ENCODE assay signal across 8 cellular contexts in the genomic region with DNA sequence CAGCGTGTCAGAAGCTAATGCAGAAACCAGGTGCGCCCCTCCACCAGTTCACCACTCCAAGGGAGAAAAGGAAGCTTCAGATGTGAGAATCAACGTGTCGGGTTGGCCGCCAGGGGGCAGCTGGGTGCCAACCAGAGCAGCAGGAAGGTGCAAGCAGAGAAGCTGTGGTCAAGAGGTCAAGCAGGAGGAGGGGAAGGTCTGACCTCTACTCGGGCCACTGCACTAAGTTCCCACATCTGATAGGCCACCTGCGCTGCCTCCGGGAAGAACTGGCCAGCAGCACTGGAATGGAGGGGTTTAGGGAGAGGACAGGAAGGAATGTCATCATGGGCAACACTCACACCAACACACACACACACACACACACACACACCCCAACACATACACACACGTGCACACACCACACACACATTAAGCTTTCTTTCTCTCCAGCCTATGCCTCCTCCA. TPM values are rescaled to one million over a fixed set of nuclear protein-coding genes. Genes with fewer than 3 reads are reported as not detected.
DNase-seq lines count a peak whose midpoint lies in the region; ATAC-seq, FAIRE-seq and TF ChIP-seq lines count a peak whose summit lies in the region.

No MANE protein-coding gene starts in this region.

- ATAC-seq in GM12878 (peak; percentile 65), HG03039 (IDR thresholded peaks at IDR 0.05; ENCODE audit: unreplicated experiment) (no peak)

- TF ChIP-seq EP300 in GM12878 (IDR thresholded peaks at IDR 0.05; ENCODE audit: borderline replicate concordance in 1 of 2, control insufficient read depth in 1 of 2, low read depth in 2 of 2, low read length in 2 of 2), result no peak

- H3K9me3 ChIP-seq in GM12878 (replicated peaks; ENCODE audit: control insufficient read depth, insufficient read depth, low read length) (no peaks in the 10 kb centered on the region), iPS DF 6.9 (ENCODE audit: control insufficient read depth, insufficient read depth, low read length) (no peaks in the 10 kb centered on the region)

- TF ChIP-seq POLR2A in GM12878 (IDR thresholded peaks at IDR 0.05; ENCODE audit: low read depth, low read length), result peak; percentile 50; the same call in 1 of the 2 replicates

- peak; percentile 83 for FAIRE-seq in GM12878 (lab: Jason Lieb, UNC)

- peaks cover 33% of the 10 kb centered on the region for H3K79me2 ChIP-seq in GM12878 (ENCODE audit: control insufficient read depth, insufficient read depth, low read length)

- peak overlapping the region; percentile 75 for H3K27ac ChIP-seq in GM12878 (ENCODE audit: control insufficient read depth, insufficient read depth)
- H3K27ac ChIP-seq in iPS DF 6.9 (ENCODE audit: low read length), result no peak overlapping the region

- H2AFZ ChIP-seq in GM12878 (ENCODE audit: control insufficient read depth, low read depth, low read length), result no peak overlapping the region

- peak overlapping the region; percentile 42; the same call in 1 of the 2 replicates for H3K9ac ChIP-seq in GM12878 (ENCODE audit: control insufficient read depth, insufficient read depth, low read length)

- SMC1A ChIA-PET in GM12878 (lab: Charles Lee; ENCODE audit: uncharacterized antibody, unreplicated experiment), result interaction anchor here (0.7 to 31.5 kb wide), 37 partner anchors 9 to 326 kb away, joined by 3 to 1132 read pairs (median 5); a partner anchor contains a TSS

- peak; percentile 84 to 92 (median 87) for TF ChIP-seq CTCF in GM12878 (IDR thresholded peaks at IDR 0.05 in 2 of 3, conservative IDR thresholded peaks at IDR 0.05 in 1 of 3; ENCODE audit: control insufficient read depth in 2 of 3, extremely low read depth in 1 of 3, insufficient read depth in 1 of 3, low read depth in 3 of 3, low read length in 3 of 3)

- peaks cover 59 to 65% of the 10 kb centered on the region in 2 experiments for H3K36me3 ChIP-seq in GM12878 (ENCODE audit: control insufficient read depth in 2 of 2, insufficient read depth in 2 of 2, low read length in 1 of 2)
- H3K36me3 ChIP-seq in iPS DF 6.9 (ENCODE audit: control insufficient read depth, insufficient read depth, low read length), result peaks cover 9% of the 10 kb centered on the region

- H3K27me3 ChIP-seq in GM12878 (replicated peaks in 1 of 2; ENCODE audit: control insufficient read depth in 2 of 2, insufficient read depth in 2 of 2, low read length in 1 of 2) (no peaks in the 10 kb centered on the region), iPS DF 6.9 (ENCODE audit: control insufficient read depth, insufficient read depth, low read length) (no peaks in the 10 kb centered on the region; the same call in 1 of the 2 replicates)

- BruUV-seq in GM12878 (replicated peaks; lab: Mats Ljungman, UMichigan), result no TSS peak

- RAD21 ChIA-PET in GM12878 (lab: Charles Lee; ENCODE audit: unreplicated experiment), result interaction anchor here (0.7 to 12.4 kb wide), 30 partner anchors 10 to 190 kb away, joined by 3 to 306 read pairs (median 12); a partner anchor contains a TSS

- POLR2A ChIA-PET in GM12878 (lab: Charles Lee), result interaction anchor here (1.0 to 12.3 kb wide), 19 partner anchors 11 to 112 kb away, joined by 3 to 153 read pairs (median 7); a partner anchor contains a TSS

- CTCF ChIA-PET in GM12878 (lab: Yijun Ruan, JAX), result interaction anchor here (0.6 to 26.4 kb wide), 42 partner anchors 11 to 425 kb away, joined by 3 to 1107 read pairs (median 6); a partner anchor contains a TSS

- peak overlapping the region; percentile 53 for H3K4me2 ChIP-seq in GM12878 (ENCODE audit: control insufficient read depth, insufficient read depth)

- no peak overlapping the region for H3K4me3 ChIP-seq in GM12878
- H3K4me3 ChIP-seq in iPS DF 6.9 (ENCODE audit: low read length), result no peak overlapping the region

- intact Hi-C loops in GM12878 (cut with micrococcal nuclease; ENCODE audit: unreplicated experiment), result loop anchor here (1.0 to 5.0 kb wide), 5 partner anchors 30 to 191 kb away; no protein-coding TSS in a partner anchor

- WGBS in GM12878 (ENCODE audit: insufficient coverage, insufficient replicate concordance, low lambda C conversion rate, missing lambda C conversion rate), result under 1% methylated on average over 8 of the region's 9 CpGs
- WGBS in iPS DF 6.9 (ENCODE audit: insufficient coverage, insufficient read length), result no CpG with 5 or more reads among the region's 9 CpGs

- DNase-seq in Ammon's horn (ENCODE audit: low spot score) (peak; percentile 83), GM19238 (ENCODE audit: insufficient read length, low spot score) (peak; percentile 58), LoVo (ENCODE audit: low spot score) (peak; percentile 64), T1000 (lab: John Stamatoyannopoulos, UW) (peak; percentile 12), GM12878 (ENCODE audit: low read depth, low spot score) (peak; percentile 66), iPS DF 6.9 (ENCODE audit: low read depth, low spot score) (peak; percentile 25)
- DNase-seq in stimulated activated CD4-positive, alpha-beta T cell treated with anti-CD3 and anti-CD28 coated beads, Interleukin-12 subunit alpha, Interleukin-12 subunit beta, amount 100 ng/mL, for 4 hours, result peak; percentile 66

- in situ Hi-C loops in GM12878 (cut with MboI), result no loop called here

- no peaks in the 10 kb centered on the region for H4K20me1 ChIP-seq in GM12878 (ENCODE audit: control insufficient read depth, insufficient read depth)

- H3K4me1 ChIP-seq in GM12878 (ENCODE audit: control insufficient read depth, insufficient read depth, low read length), result peaks cover 65% of the 10 kb centered on the region
- no peaks in the 10 kb centered on the region for H3K4me1 ChIP-seq in iPS DF 6.9 (ENCODE audit: control insufficient read depth, insufficient read depth, low read length)

- peak; percentile 93 for TF ChIP-seq RAD21 in GM12878 (IDR thresholded peaks at IDR 0.05; ENCODE audit: insufficient read depth, low read depth, low read length)

TF ChIP-seq in GM12878, 131 proteins besides CTCF, POLR2A, EP300 and RAD21 (continues in another document):
- TF ChIP-seq ZNF217 (IDR thresholded peaks at IDR 0.05) (no peak), CBX3 (IDR thresholded peaks at IDR 0.05; ENCODE audit: borderline replicate concordance, low read depth) (no peak)
- TF ChIP-seq, protein P1, sequence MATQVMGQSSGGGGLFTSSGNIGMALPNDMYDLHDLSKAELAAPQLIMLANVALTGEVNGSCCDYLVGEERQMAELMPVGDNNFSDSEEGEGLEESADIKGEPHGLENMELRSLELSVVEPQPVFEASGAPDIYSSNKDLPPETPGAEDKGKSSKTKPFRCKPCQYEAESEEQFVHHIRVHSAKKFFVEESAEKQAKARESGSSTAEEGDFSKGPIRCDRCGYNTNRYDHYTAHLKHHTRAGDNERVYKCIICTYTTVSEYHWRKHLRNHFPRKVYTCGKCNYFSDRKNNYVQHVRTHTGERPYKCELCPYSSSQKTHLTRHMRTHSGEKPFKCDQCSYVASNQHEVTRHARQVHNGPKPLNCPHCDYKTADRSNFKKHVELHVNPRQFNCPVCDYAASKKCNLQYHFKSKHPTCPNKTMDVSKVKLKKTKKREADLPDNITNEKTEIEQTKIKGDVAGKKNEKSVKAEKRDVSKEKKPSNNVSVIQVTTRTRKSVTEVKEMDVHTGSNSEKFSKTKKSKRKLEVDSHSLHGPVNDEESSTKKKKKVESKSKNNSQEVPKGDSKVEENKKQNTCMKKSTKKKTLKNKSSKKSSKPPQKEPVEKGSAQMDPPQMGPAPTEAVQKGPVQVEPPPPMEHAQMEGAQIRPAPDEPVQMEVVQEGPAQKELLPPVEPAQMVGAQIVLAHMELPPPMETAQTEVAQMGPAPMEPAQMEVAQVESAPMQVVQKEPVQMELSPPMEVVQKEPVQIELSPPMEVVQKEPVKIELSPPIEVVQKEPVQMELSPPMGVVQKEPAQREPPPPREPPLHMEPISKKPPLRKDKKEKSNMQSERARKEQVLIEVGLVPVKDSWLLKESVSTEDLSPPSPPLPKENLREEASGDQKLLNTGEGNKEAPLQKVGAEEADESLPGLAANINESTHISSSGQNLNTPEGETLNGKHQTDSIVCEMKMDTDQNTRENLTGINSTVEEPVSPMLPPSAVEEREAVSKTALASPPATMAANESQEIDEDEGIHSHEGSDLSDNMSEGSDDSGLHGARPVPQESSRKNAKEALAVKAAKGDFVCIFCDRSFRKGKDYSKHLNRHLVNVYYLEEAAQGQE (IDR thresholded peaks at IDR 0.05; ENCODE audit: low read depth, low read length), result no peak

RNA-seq across cellular contexts. Expression of a gene that starts 31.4 kb away (rescaled TPM):
- 295 and 301 TPM in 2 replicates for total RNA-seq in GM12878 (2013; cell fraction: nucleolus; rRNA removed)
- 477 and 484 TPM in 2 replicates for total RNA-seq in GM12878 (2014; rRNA removed)
- 549 and 550 TPM in 2 replicates for total RNA-seq in GM12878 (2014; rRNA removed; fragmentation: Illumina TruSeq; extraction: Trizol)
- 528 and 542 TPM in 2 replicates for total RNA-seq in GM12878 (2021)
- 195 TPM for polyA plus RNA-seq in GM12878 (2011; ENCODE audit: low read depth)
- polyA plus RNA-seq in GM12878 (2011; rRNA removed), result 460 and 571 TPM in 2 replicates
- polyA plus RNA-seq in GM12878 (2011; cell fraction: cytosol; rRNA removed), result 618 and 630 TPM in 2 replicates
- 407 and 532 TPM in 2 replicates for polyA plus RNA-seq in GM12878 (2011; cell fraction: nucleus; rRNA removed)
- polyA plus RNA-seq in GM12878 (2012), result 297 and 330 TPM in 2 replicates
- polyA plus RNA-seq in GM12878 (2014; fragmentation: Illumina TruSeq; extraction: Trizol), result 506 and 510 TPM in 2 replicates
- polyA plus RNA-seq in GM12878 (2014; fragmentation: Nextera tagmentation; extraction: Ambion mirVana), result 10 to 100 TPM; 44.0 to 73.1 TPM
- 453 and 470 TPM in 2 replicates for polyA plus RNA-seq in GM12878 (2014; rRNA removed)
- polyA plus RNA-seq in GM12878 (2016; fragmentation: Nextera tagmentation; extraction: Ambion mirVana), result 100 to 1,000 TPM; 280 to 291 TPM
- 634 and 706 TPM in 2 replicates for polyA minus RNA-seq in GM12878 (2011; rRNA and poly(A)+ RNA removed)
- polyA minus RNA-seq in GM12878 (2011; cell fraction: cytosol; rRNA and poly(A)+ RNA removed), result 242 and 263 TPM in 2 replicates
- 286 and 410 TPM in 2 replicates for polyA minus RNA-seq in GM12878 (2011; cell fraction: nucleus; rRNA and poly(A)+ RNA removed)

RNA-seq across cellular contexts. Expression of a gene that starts 45.4 kb away (rescaled TPM):
- 372 and 425 TPM in 2 replicates for total RNA-seq in GM12878 (2013; cell fraction: nucleolus; rRNA removed)
- total RNA-seq in GM12878 (2014; rRNA removed) (203 and 223 TPM in 2 replicates), GM12878 (2014; rRNA removed; fragmentation: Illumina TruSeq; extraction: Trizol) (147 and 148 TPM in 2 replicates), GM12878 (2021) (279 and 289 TPM in 2 replicates)
- polyA plus RNA-seq in GM12878 (2011; ENCODE audit: low read depth), result 132 TPM
- polyA plus RNA-seq in GM12878 (2011; rRNA removed) (156 and 178 TPM in 2 replicates), GM12878 (2014; fragmentation: Illumina TruSeq; extraction: Trizol) (107 and 151 TPM in 2 replicates), GM12878 (2014; fragmentation: Nextera tagmentation; extraction: Ambion mirVana) (10 to 100 TPM in 1 of 2 experiments, 1 to 10 TPM in 1; 4.4 to 13.7 TPM), GM12878 (2014; rRNA removed) (199 and 200 TPM in 2 replicates), GM12878 (2016; fragmentation: Nextera tagmentation; extraction: Ambion mirVana) (100 to 1,000 TPM; 112 to 117 TPM)
- polyA plus RNA-seq in GM12878 (2011; cell fraction: cytosol; rRNA removed), result 190 and 206 TPM in 2 replicates
- 272 and 287 TPM in 2 replicates for polyA plus RNA-seq in GM12878 (2011; cell fraction: nucleus; rRNA removed)
- 262 and 278 TPM in 2 replicates for polyA plus RNA-seq in GM12878 (2012)
- 245 and 345 TPM in 2 replicates for polyA minus RNA-seq in GM12878 (2011; rRNA and poly(A)+ RNA removed)
- polyA minus RNA-seq in GM12878 (2011; cell fraction: cytosol; rRNA and poly(A)+ RNA removed), result 117 and 134 TPM in 2 replicates
- 165 and 259 TPM in 2 replicates for polyA minus RNA-seq in GM12878 (2011; cell fraction: nucleus; rRNA and poly(A)+ RNA removed)

Comparison
In these comparisons a context has a peak if more than half of its experiments do, and no peak if none do; other contexts are left out.
1. DNase-seq: peak in every context shown above with its lines; median percentile 83 in Ammon's horn; 66 in GM12878; 66 in stimulated activated CD4-positive, alpha-beta T cell treated with anti-CD3 and anti-CD28 coated beads, Interleukin-12 subunit alpha, Interleukin-12 subunit beta, amount 100 ng/mL, for 4 hours; 64 in LoVo; 58 in GM19238; 25 in iPS DF 6.9; 12 in T1000.